Comparison of ENCODE assay signal across 16 cellular contexts in genomic region chr5:96903300-96903699, GRCh38. TPM values are rescaled to one million over a fixed set of nuclear protein-coding genes. Genes with fewer than 3 reads are reported as not detected.
DNase-seq lines count a peak whose midpoint lies in the region; ATAC-seq, FAIRE-seq and TF ChIP-seq lines count a peak whose summit lies in the region.
"Had no signal": no experiment of that assay in that cellular context is flagged by ENCODE, and none has a peak within 500 bp of the region (broad histone marks: within the 10 kb centered on the region; RNA-seq: fewer than 3 reads in every experiment).

No MANE protein-coding gene starts in this region.

- no peaks in the 10 kb centered on the region for H3K4me1 ChIP-seq in thyroid gland
- H3K4me1 ChIP-seq: BE2C had no signal

- no peak overlapping the region for H3K4me3 Mint-ChIP-seq in stimulated activated effector memory CD8-positive, alpha-beta T cell treated with anti-CD3 and anti-CD28 coated beads, Interleukin-12 subunit alpha, Interleukin-12 subunit beta, amount 100 ng/mL, for 72 hours
- H3K4me3 Mint-ChIP-seq: CD4-positive, alpha-beta memory T cell had no signal

- 91 to 94% methylated on average over 2 of the region's 2 CpGs for WGBS in thyroid gland, 2 donors

- no peak overlapping the region for H3K27ac ChIP-seq in thyroid gland

- FAIRE-seq in H54 (lab: Jason Lieb, UNC) = peak; percentile 79
- no peak for FAIRE-seq in bronchial epithelial cell (lab: Jason Lieb, UNC)
- FAIRE-seq: RCC 7860 had no signal

- intact Hi-C loops in thyroid gland (cut with DNase I) = no loop called here

- TF ChIP-seq CTCF in bronchial epithelial cell (IDR thresholded peaks at IDR 0.05; ENCODE audit: insufficient read depth, low read length, severe bottlenecking) = no peak
- TF ChIP-seq CTCF in thyroid gland (IDR thresholded peaks at IDR 0.05) = no peak

- H3K9me3 ChIP-seq in thyroid gland = no peaks in the 10 kb centered on the region
- H3K9me3 ChIP-seq: BE2C had no signal

- DNase-seq in activated naive CD4-positive, alpha-beta T cell treated with anti-CD3 and anti-CD28 coated beads, Interleukin-2, amount 50 U/mL, for 72 hours (ENCODE audit: low spot score in 2 of 2) = no peak
- no peak for DNase-seq in activated naive CD4-positive, alpha-beta T cell treated with anti-CD3 and anti-CD28 coated beads, Interleukin-2, amount 50 U/mL, for 16 hours
- DNase-seq in H54 (ENCODE audit: insufficient read length, low spot score) = no peak
- DNase-seq in bronchial epithelial cell (ENCODE audit: low read depth) = peak; percentile 32
- no peak for DNase-seq in stimulated activated effector memory CD8-positive, alpha-beta T cell treated with anti-CD3 and anti-CD28 coated beads, Interleukin-12 subunit alpha, Interleukin-12 subunit beta, amount 100 ng/mL, for 72 hours (ENCODE audit: low spot score in 2 of 2)
- DNase-seq in thyroid gland = no peak
- no peak for DNase-seq in SKM-1 (lab: John Stamatoyannopoulos, UW; ENCODE audit: unreplicated experiment)
- DNase-seq: ACHN; BE2C; CD4-positive, alpha-beta memory T cell; HCEC 1CT; NCI-H1436 treated with DMSO at 0.1 percent for 48 hours; NCI-H2081 treated with DMSO at 0.1 percent for 48 hours; NCI-H524; SIG-M5 had no signal

- H3K36me3 ChIP-seq in bronchial epithelial cell (ENCODE audit: control insufficient read depth, insufficient read depth, low read length) (peaks cover 2% of the 10 kb centered on the region), thyroid gland (no peaks in the 10 kb centered on the region)
- H3K36me3 ChIP-seq: BE2C had no signal

- no peak overlapping the region for H3K27ac Mint-ChIP-seq in activated naive CD4-positive, alpha-beta T cell treated with anti-CD3 and anti-CD28 coated beads, Interleukin-2, amount 50 U/mL, for 72 hours
- peak overlapping the region; percentile 78 for H3K27ac Mint-ChIP-seq in stimulated activated effector memory CD8-positive, alpha-beta T cell treated with anti-CD3 and anti-CD28 coated beads, Interleukin-12 subunit alpha, Interleukin-12 subunit beta, amount 100 ng/mL, for 72 hours

- peaks cover 21 to 54% of the 10 kb centered on the region in 2 donors for H3K36me3 Mint-ChIP-seq in activated naive CD4-positive, alpha-beta T cell treated with anti-CD3 and anti-CD28 coated beads, Interleukin-2, amount 50 U/mL, for 72 hours
- peaks cover 100% of the 10 kb centered on the region for H3K36me3 Mint-ChIP-seq in stimulated activated effector memory CD8-positive, alpha-beta T cell treated with anti-CD3 and anti-CD28 coated beads, Interleukin-12 subunit alpha, Interleukin-12 subunit beta, amount 100 ng/mL, for 72 hours

- ATAC-seq in activated naive CD4-positive, alpha-beta T cell treated with anti-CD3 and anti-CD28 coated beads, Interleukin-2, amount 50 U/mL, for 72 hours = peak; percentile 66 to 90
- peak; percentile 100 for ATAC-seq in stimulated activated effector memory CD8-positive, alpha-beta T cell treated with anti-CD3 and anti-CD28 coated beads, Interleukin-12 subunit alpha, Interleukin-12 subunit beta, amount 100 ng/mL, for 72 hours

- TF ChIP-seq POLR2A in H54 (IDR thresholded peaks at IDR 0.05; ENCODE audit: low read depth, low read length) (no peak), thyroid gland (IDR thresholded peaks at IDR 0.05) (no peak)

- peaks cover 37% of the 10 kb centered on the region for H3K4me1 Mint-ChIP-seq in stimulated activated effector memory CD8-positive, alpha-beta T cell treated with anti-CD3 and anti-CD28 coated beads, Interleukin-12 subunit alpha, Interleukin-12 subunit beta, amount 100 ng/mL, for 72 hours

- no peaks in the 10 kb centered on the region for H3K9me3 Mint-ChIP-seq in activated naive CD4-positive, alpha-beta T cell treated with anti-CD3 and anti-CD28 coated beads, Interleukin-2, amount 50 U/mL, for 72 hours
- no peaks in the 10 kb centered on the region for H3K9me3 Mint-ChIP-seq in stimulated activated effector memory CD8-positive, alpha-beta T cell treated with anti-CD3 and anti-CD28 coated beads, Interleukin-12 subunit alpha, Interleukin-12 subunit beta, amount 100 ng/mL, for 72 hours
- H3K9me3 Mint-ChIP-seq: CD4-positive, alpha-beta memory T cell had no signal

- H3K27me3 ChIP-seq in bronchial epithelial cell (ENCODE audit: control insufficient read depth, insufficient read depth, low read length) (no peaks in the 10 kb centered on the region), thyroid gland (no peaks in the 10 kb centered on the region)
- H3K27me3 ChIP-seq: BE2C had no signal

- H3K4me3 ChIP-seq in bronchial epithelial cell (ENCODE audit: low read depth, low read length) (no peak overlapping the region), thyroid gland (replicated peaks in 1 of 3) (no peak overlapping the region)

RNA-seq across cellular contexts. Expression of gene ERAP2, which starts 27.0 kb away (rescaled TPM):
- total RNA-seq in activated naive CD4-positive, alpha-beta T cell treated with anti-CD3 and anti-CD28 coated beads, Interleukin-2, amount 50 U/mL, for 72 hours = 10 to 100 TPM; 34.4 to 87.8 TPM
- 10.9 and 26.6 TPM in 2 replicates for total RNA-seq in bronchial epithelial cell
- total RNA-seq in thyroid gland = 10 to 100 TPM in 3 of 4 donors, 1 to 10 TPM in 1; 9.2 to 19.2 (median 14.0) TPM

RNA-seq across cellular contexts. Expression of gene LNPEP, which starts 32.6 kb away (rescaled TPM):
- 10 to 100 TPM; 60.4 to 64.7 TPM for total RNA-seq in activated naive CD4-positive, alpha-beta T cell treated with anti-CD3 and anti-CD28 coated beads, Interleukin-2, amount 50 U/mL, for 72 hours
- total RNA-seq in bronchial epithelial cell (29.8 and 30.3 TPM in 2 replicates), thyroid gland (10 to 100 TPM; 35.0 to 59.9 (median 45.2) TPM)
